In the genomic region with DNA sequence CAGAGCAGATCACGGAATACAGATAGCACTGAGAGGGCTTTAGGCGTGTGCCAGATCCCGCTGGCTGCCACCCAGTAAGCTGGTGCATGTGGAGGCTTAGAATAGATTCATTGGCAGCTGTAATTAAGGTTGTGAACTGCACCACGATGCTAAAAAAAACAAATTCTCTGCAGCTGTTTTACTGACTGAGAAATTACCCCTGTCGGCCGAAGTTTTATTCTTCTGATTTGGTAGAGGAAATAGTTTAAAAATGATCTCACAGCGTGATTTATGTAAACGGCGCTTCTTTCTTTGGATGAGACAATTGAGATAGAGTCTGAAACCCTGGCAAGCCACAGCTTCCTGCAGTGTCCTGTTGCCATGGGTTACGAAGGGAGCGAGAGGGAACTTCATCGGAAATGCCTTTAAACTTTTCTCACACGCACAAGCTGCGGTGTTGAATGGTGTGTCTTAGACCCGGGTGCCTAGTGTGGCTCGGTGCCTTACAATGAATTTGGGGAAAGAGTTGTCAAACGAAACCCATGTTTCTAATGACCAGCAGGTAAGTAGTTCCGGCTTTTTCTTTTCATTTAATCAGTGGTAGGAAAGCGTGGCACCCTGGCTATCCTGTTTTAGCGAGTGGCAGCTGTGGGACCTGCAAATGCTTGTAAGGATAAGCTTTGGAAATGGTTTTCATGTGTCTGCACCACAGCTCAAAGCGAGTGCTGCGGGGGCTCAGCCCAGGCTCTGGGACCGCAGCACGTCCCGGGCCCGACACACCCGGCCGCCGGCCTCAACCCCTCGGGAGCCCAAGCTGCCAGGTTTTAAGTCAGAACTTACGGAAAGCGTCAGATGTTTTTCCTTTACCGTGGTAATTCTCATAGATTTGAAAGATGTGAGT, we compare ENCODE assay signal across 8 cellular contexts.
DNase-seq lines count a peak whose midpoint lies in the region; ATAC-seq and TF ChIP-seq lines count a peak whose summit lies in the region.

No MANE protein-coding gene starts in this region.

- no peaks in the 10 kb centered on the region for H3K9me3 ChIP-seq in Loucy (ENCODE audit: insufficient read depth, low read depth, low read length)

- H2AFZ ChIP-seq in Loucy (ENCODE audit: low read length) = no peak overlapping the region

- no peaks in the 10 kb centered on the region for H3K9me3 Mint-ChIP-seq in activated T-cell treated with anti-CD3 and anti-CD28 coated beads, Interleukin-2, amount 50 U/mL, for 72 hours

- peaks cover 93% of the 10 kb centered on the region for H3K79me2 ChIP-seq in Loucy (ENCODE audit: insufficient read depth, low read length)

- no peaks in the 10 kb centered on the region for H3F3A ChIP-seq in Loucy (ENCODE audit: low read depth)

- H3K9me2 ChIP-seq in Loucy (replicated peaks; ENCODE audit: low read depth, low read length) = no peaks in the 10 kb centered on the region

- H3K4me2 ChIP-seq in Loucy (ENCODE audit: low read depth, low read length, poor library complexity, severe bottlenecking) = peak overlapping the region; percentile 73

- H3K27me3 Mint-ChIP-seq in activated T-cell treated with anti-CD3 and anti-CD28 coated beads, Interleukin-2, amount 50 U/mL, for 72 hours (ENCODE audit: low read depth) = peaks cover 32% of the 10 kb centered on the region

- H3K27me3 ChIP-seq in Loucy (ENCODE audit: insufficient read depth, low read length, poor library complexity, severe bottlenecking) = no peaks in the 10 kb centered on the region

- H3K36me3 ChIP-seq in Loucy (ENCODE audit: insufficient read depth, low read length) = peaks cover 5% of the 10 kb centered on the region; the same call in 1 of the 2 replicates

- no peak overlapping the region for H3K9ac ChIP-seq in Loucy (ENCODE audit: low read depth, low read length, poor library complexity, severe bottlenecking)

- DNase-seq in EL (peak; percentile 95), glomerular endothelial cell (ENCODE audit: extremely low read depth, low read depth, low spot score) (peak; percentile 62), pulmonary artery endothelial cell (ENCODE audit: low read depth, low spot score) (peak; percentile 83), globus pallidus (ENCODE audit: low spot score) (no peak), occipital lobe (lab: John Stamatoyannopoulos, UW) (no peak)
- DNase-seq in activated T-cell treated with anti-CD3 and anti-CD28 coated beads, Interleukin-2, amount 50 U/mL, for 72 hours = peak; percentile 16 to 42

- H3K4me3 Mint-ChIP-seq in activated T-cell treated with anti-CD3 and anti-CD28 coated beads, Interleukin-2, amount 50 U/mL, for 72 hours = peak overlapping the region; percentile 71 to 85

- peaks cover 28% of the 10 kb centered on the region for H3K4me1 ChIP-seq in Loucy (ENCODE audit: insufficient read depth, low read length, poor library complexity, severe bottlenecking)

- peaks cover 34% of the 10 kb centered on the region for H3K4me1 Mint-ChIP-seq in activated T-cell treated with anti-CD3 and anti-CD28 coated beads, Interleukin-2, amount 50 U/mL, for 72 hours (ENCODE audit: low read depth)

- peak; percentile 67 to 79 for ATAC-seq in activated T-cell treated with anti-CD3 and anti-CD28 coated beads, Interleukin-2, amount 50 U/mL, for 72 hours (replicated peaks in 1 of 2)
- ATAC-seq in HG02981 (IDR thresholded peaks at IDR 0.05; ENCODE audit: unreplicated experiment) = no peak

- no peaks in the 10 kb centered on the region for H3K36me3 Mint-ChIP-seq in activated T-cell treated with anti-CD3 and anti-CD28 coated beads, Interleukin-2, amount 50 U/mL, for 72 hours (ENCODE audit: insufficient read depth in 2 of 2)

- peak overlapping the region; percentile 37 for H3K4me3 ChIP-seq in Loucy (ENCODE audit: low read length, poor library complexity, severe bottlenecking)

- peak overlapping the region; percentile 17 for H3K27ac Mint-ChIP-seq in activated T-cell treated with anti-CD3 and anti-CD28 coated beads, Interleukin-2, amount 50 U/mL, for 72 hours

- no peak for TF ChIP-seq CTCF in Loucy (conservative IDR thresholded peaks at IDR 0.05; ENCODE audit: low read length)

- H4K20me1 ChIP-seq in Loucy (ENCODE audit: insufficient read depth, low read length, poor library complexity, severe bottlenecking) = peaks cover 41% of the 10 kb centered on the region

Comparison
In these comparisons a context has a peak if more than half of its experiments do, and no peak if none do; other contexts are left out.
1. DNase-seq: peak in EL (single experiment), activated T-cell treated with anti-CD3 and anti-CD28 coated beads, Interleukin-2, amount 50 U/mL, for 72 hours (2 of 2), glomerular endothelial cell (single experiment) and pulmonary artery endothelial cell (single experiment); none in globus pallidus (single experiment) and occipital lobe (single experiment).